In genomic region chr1:31705080-31705866, GRCh38 we compare ENCODE assay signal across 7 cellular contexts. TPM values are rescaled to one million over a fixed set of nuclear protein-coding genes. Genes with fewer than 3 reads are reported as not detected.
DNase-seq lines count a peak whose midpoint lies in the region; ATAC-seq and TF ChIP-seq lines count a peak whose summit lies in the region.

No MANE protein-coding gene starts in this region.

- intact Hi-C loops in left colon (cut with DNase I, micrococcal nuclease) = no loop called here

- peaks cover 75% of the 10 kb centered on the region for H3K4me1 Mint-ChIP-seq in brain

- H3K4me3 Mint-ChIP-seq in brain = peak overlapping the region in 3 of 5 experiments; percentile 72 to 86 (median 75)

- peak overlapping the region; percentile 59 for H3K4me3 ChIP-seq in H7 (ENCODE audit: insufficient read depth, low read depth, low read length)

- H3K27me3 ChIP-seq in H7 (ENCODE audit: control insufficient read depth, insufficient read depth, low read length) = no peaks in the 10 kb centered on the region; the same call in 1 of the 2 replicates

- no peaks in the 10 kb centered on the region for H3K36me3 Mint-ChIP-seq in brain

- peak overlapping the region; percentile 76 to 97 (median 91) for H3K27ac Mint-ChIP-seq in brain

- no peaks in the 10 kb centered on the region for H3K9me3 Mint-ChIP-seq in brain

- no peaks in the 10 kb centered on the region; the same call in 1 of the 2 replicates for H3K36me3 ChIP-seq in H7 (replicated peaks; ENCODE audit: control insufficient read depth, insufficient read depth, low read length)

- peak; percentile 61 for ATAC-seq in left colon
- no peak for ATAC-seq in HG03354 (IDR thresholded peaks at IDR 0.05; ENCODE audit: poor library complexity, severe bottlenecking, unreplicated experiment)
- ATAC-seq in GM19324 (IDR thresholded peaks at IDR 0.05; ENCODE audit: low FRiP score, unreplicated experiment) = no peak

- DNase-seq in H7 = peak; percentile 93
- DNase-seq in T-helper 22 cell (ENCODE audit: low read depth) = peak; percentile 19
- peak; percentile 65 to 67 for DNase-seq in left colon
- DNase-seq in stimulated activated CD4-positive, alpha-beta T cell treated with anti-CD3 and anti-CD28 coated beads, Interleukin-4, amount 100 ng/mL, for 48 hours (ENCODE audit: low read depth in 2 of 2) = peak; percentile 58 to 61

- peaks cover 33% of the 10 kb centered on the region for H3K27me3 Mint-ChIP-seq in brain

- no peak for TF ChIP-seq CTCF in brain (conservative IDR thresholded peaks at IDR 0.05)

RNA-seq across cellular contexts. Expression of gene COL16A1, which starts 1.5 kb away (rescaled TPM):
- 10.3 and 13.8 TPM in 2 replicates for total RNA-seq in H7 (2014; rRNA removed; shearing (Covaris generic))
- polyA plus RNA-seq in brain (ENCODE audit: insufficient read depth, low read depth, low replicate concordance) = 4.9 TPM
- total RNA-seq in left colon = 10 to 100 TPM; 15.7 to 23.3 TPM

RNA-seq across cellular contexts. Expression of gene ADGRB2, which starts 58.9 kb away (rescaled TPM):
- total RNA-seq in H7 (2014; rRNA removed; shearing (Covaris generic)) = 28.0 and 39.8 TPM in 2 replicates
- polyA plus RNA-seq in brain (ENCODE audit: insufficient read depth, low read depth, low replicate concordance) = 67.9 TPM
- under 1 TPM; 0.79 to 0.89 TPM for total RNA-seq in left colon

Comparison
In these comparisons a context has a peak if more than half of its experiments do, and no peak if none do; other contexts are left out.
1. DNase-seq: peak in every context shown above with its lines; median percentile 93 in H7; 66 in left colon; 60 in stimulated activated CD4-positive, alpha-beta T cell treated with anti-CD3 and anti-CD28 coated beads, Interleukin-4, amount 100 ng/mL, for 48 hours; 19 in T-helper 22 cell.
2. RNA of gene ADGRB2, which starts 58.9 kb away (total RNA-seq): 28.0 to 39.8 TPM in H7; 0.79 to 0.89 TPM in left colon; every median in the first group is over 10 times any median in the second.